ENCODE assay signal across 8 cellular contexts in the genomic region with DNA sequence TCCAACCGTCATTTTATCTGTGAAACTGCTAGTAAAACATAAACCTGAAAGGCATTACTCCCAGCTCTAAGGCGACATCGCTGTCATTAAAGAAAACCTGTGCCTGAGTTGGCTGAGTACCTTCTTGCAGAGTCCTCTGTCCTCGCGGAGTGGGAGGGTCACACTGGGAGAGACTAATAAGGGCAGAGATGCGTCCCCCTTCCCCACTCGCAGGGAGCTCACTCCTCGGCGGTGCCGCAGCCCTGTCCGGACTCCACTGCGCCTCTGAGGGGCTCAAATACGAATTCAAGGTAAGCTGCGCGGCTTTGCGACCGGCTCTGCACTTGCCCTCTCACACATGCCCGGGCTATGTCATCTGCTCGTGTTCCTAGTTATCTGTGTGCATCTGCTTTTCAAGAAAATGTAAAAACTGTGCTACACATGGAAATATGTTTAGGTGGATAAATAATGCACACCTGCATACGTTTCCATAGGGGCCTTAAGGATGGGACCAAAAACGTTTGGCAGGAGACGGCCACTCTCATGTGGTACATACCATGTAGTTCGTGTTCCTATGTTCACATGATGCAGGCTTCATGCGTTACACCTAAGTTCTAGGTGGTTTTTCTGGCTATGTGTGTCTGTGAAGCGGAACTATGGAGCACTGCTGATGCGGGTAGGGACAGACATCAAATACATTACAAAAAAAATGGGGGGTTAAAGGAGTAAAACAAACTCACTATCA. TPM values are rescaled to one million over a fixed set of nuclear protein-coding genes. Genes with fewer than 3 reads are reported as not detected.
DNase-seq lines count a peak whose midpoint lies in the region; ATAC-seq and TF ChIP-seq lines count a peak whose summit lies in the region.

Gene COL19A1, plus strand, starts transcription at position 206 of the 724 bp plus-strand sequence. CDS start 13,012 bp downstream, outside the sequence.

- TF ChIP-seq CTCF in mucosa of descending colon (IDR thresholded peaks at IDR 0.05) (no peak), tibial artery (IDR thresholded peaks at IDR 0.05) (no peak)

- no peaks in the 10 kb centered on the region for H3K9me3 ChIP-seq in mucosa of descending colon
- no peaks in the 10 kb centered on the region for H3K9me3 ChIP-seq in tibial artery

- intact Hi-C loops in mucosa of descending colon (cut with DNase I, micrococcal nuclease) (no loop called here), tibial artery (cut with DNase I; ENCODE audit: low total_unique reads) (no loop called here)

- H3K27me3 Mint-ChIP-seq in effector memory CD8-positive, alpha-beta T cell, result peaks cover 50 to 54% of the 10 kb centered on the region in 2 donors

- H3K9me3 Mint-ChIP-seq in effector memory CD8-positive, alpha-beta T cell, result no peaks in the 10 kb centered on the region

- peak within 1 kb of the TSS; percentile 72 to 84 for H3K4me3 Mint-ChIP-seq in effector memory CD8-positive, alpha-beta T cell

- H3K4me1 Mint-ChIP-seq in effector memory CD8-positive, alpha-beta T cell (ENCODE audit: low read depth in 2 of 2), result peaks cover 7 to 12% of the 10 kb centered on the region in 2 donors

- H3K36me3 ChIP-seq in mucosa of descending colon (ENCODE audit: low read depth) (no peaks in the 10 kb centered on the region), tibial artery (no peaks in the 10 kb centered on the region)

- H3K27ac ChIP-seq in tibial artery, result peak within 1 kb of the TSS; percentile 71 to 79

- no peaks in the 10 kb centered on the region for H3K36me3 Mint-ChIP-seq in effector memory CD8-positive, alpha-beta T cell (ENCODE audit: insufficient read depth)

- ATAC-seq in GM21367 (IDR thresholded peaks at IDR 0.05; ENCODE audit: unreplicated experiment) (peak; percentile 50), HG03575 (IDR thresholded peaks at IDR 0.05; ENCODE audit: extremely low read depth, insufficient number of reproducible peaks, low FRiP score, unreplicated experiment) (peak; percentile 30), mucosa of descending colon (peak; percentile 63)
- peak; percentile 49 for ATAC-seq in effector memory CD8-positive, alpha-beta T cell (replicated peaks)

- DNase-seq in ELF-1 (ENCODE audit: low read depth, low spot score) (peak; percentile 50), mucosa of descending colon (peak; percentile 21 to 64 (median 38)), tibial artery (no peak), NCI-H2107 treated with DMSO at 0.1 percent for 48 hours (lab: John Stamatoyannopoulos, UW; ENCODE audit: unreplicated experiment) (no peak)
- DNase-seq in activated CD4-positive, alpha-beta T cell treated with anti-CD3 and anti-CD28 coated beads for 1 hour, result peak; percentile 10
- DNase-seq in effector memory CD8-positive, alpha-beta T cell, result peak; percentile 1 to 27 (median 1)

- H3K27ac Mint-ChIP-seq in effector memory CD8-positive, alpha-beta T cell, result peak within 1 kb of the TSS; percentile 33 to 47

- peaks cover 15% of the 10 kb centered on the region for H3K4me1 ChIP-seq in mucosa of descending colon (ENCODE audit: low read depth)
- peaks cover 0 to 17% (median 7%) of the 10 kb centered on the region in 4 donors for H3K4me1 ChIP-seq in tibial artery

- H3K4me3 ChIP-seq in mucosa of descending colon (no peak within 1 kb of the TSS), tibial artery (peak within 1 kb of the TSS; percentile 61 to 70)

- H3K27me3 ChIP-seq in tibial artery, result no peaks in the 10 kb centered on the region

RNA-seq across cellular contexts. Expression of gene COL19A1, which starts in this region (rescaled TPM):
- total RNA-seq in mucosa of descending colon, result under 1 TPM; 0.19 to 0.49 (median 0.24) TPM

Comparison
In these comparisons a context has a peak if more than half of its experiments do, and no peak if none do; other contexts are left out.
1. Peak in DNase-seq and ATAC-seq in mucosa of descending colon; RNA of the gene not detected or under 1 TPM.
2. DNase-seq: peak in ELF-1 (single experiment), activated CD4-positive, alpha-beta T cell treated with anti-CD3 and anti-CD28 coated beads for 1 hour (single experiment) and effector memory CD8-positive, alpha-beta T cell (3 of 3); none in tibial artery (0 of 2) and NCI-H2107 treated with DMSO at 0.1 percent for 48 hours (single experiment).
3. Peak in every context shown above with its lines, with median percentiles within 50 percentile points of each other: ATAC-seq.